In the genomic region with DNA sequence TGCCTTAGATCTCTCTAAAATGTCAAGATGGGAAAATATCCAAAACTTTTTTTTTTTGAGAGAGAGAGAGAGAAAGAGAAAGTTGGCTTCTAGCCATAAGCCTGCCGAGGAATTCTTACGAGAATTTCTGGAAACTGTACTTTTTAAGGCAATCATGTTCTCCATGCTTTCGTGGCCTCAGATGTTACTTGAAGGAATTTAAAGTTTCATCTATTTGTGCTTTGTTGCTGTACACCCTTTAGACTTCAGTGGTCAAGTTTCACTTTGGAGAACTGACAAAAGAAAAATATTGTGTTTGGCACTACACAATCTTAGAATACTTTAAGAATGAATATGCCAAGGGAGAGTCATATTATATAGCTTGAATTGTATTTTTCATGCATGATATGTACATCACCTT, we compare ENCODE assay signal across 10 cellular contexts. TPM values are rescaled to one million over a fixed set of nuclear protein-coding genes. Genes with fewer than 3 reads are reported as not detected.
DNase-seq lines count a peak whose midpoint lies in the region; ATAC-seq and TF ChIP-seq lines count a peak whose summit lies in the region.
"Had no signal": no experiment of that assay in that cellular context is flagged by ENCODE, and none has a peak within 500 bp of the region (broad histone marks: within the 10 kb centered on the region; RNA-seq: fewer than 3 reads in every experiment).

No MANE protein-coding gene starts in this region.

- DNase-seq in BE2C (no peak), SJSA1 (ENCODE audit: low read depth in 1 of 2, low spot score in 2 of 2) (peak in 1 of 2 experiments; percentile 67), fibroblast of pulmonary artery (ENCODE audit: low read depth) (peak; percentile 87), sciatic nerve (ENCODE audit: low spot score) (no peak)
- DNase-seq in activated CD4-positive, alpha-beta T cell treated with anti-CD3 and anti-CD28 coated beads for 48 hours, result no peak
- DNase-seq in activated CD4-positive, alpha-beta T cell treated with anti-CD3 and anti-CD28 coated beads, Interleukin-2, amount 50 U/mL, for 48 hours, result no peak
- DNase-seq: activated T-cell treated with anti-CD3 and anti-CD28 coated beads for 4 hours, pancreas had no signal

- peak; percentile 48 for ATAC-seq in sciatic nerve
- ATAC-seq in HG03378 (IDR thresholded peaks at IDR 0.05; ENCODE audit: unreplicated experiment), result no peak
- no peak for ATAC-seq in HG03442 (IDR thresholded peaks at IDR 0.05; ENCODE audit: unreplicated experiment)
- ATAC-seq: pancreas had no signal

- H3K4me1 ChIP-seq in BE2C (peaks cover 5% of the 10 kb centered on the region; the same call in 1 of the 2 replicates), SJSA1 (replicated peaks) (peaks cover 20% of the 10 kb centered on the region)
- H3K4me1 ChIP-seq: pancreas had no signal

- peak overlapping the region; percentile 77 for H3K27ac ChIP-seq in SJSA1
- H3K27ac ChIP-seq: pancreas had no signal

- H3K27me3 ChIP-seq in BE2C, result no peaks in the 10 kb centered on the region
- H3K27me3 ChIP-seq in SJSA1 (replicated peaks), result no peaks in the 10 kb centered on the region
- H3K27me3 ChIP-seq: pancreas had no signal

- no peaks in the 10 kb centered on the region for H3K36me3 ChIP-seq in BE2C
- H3K36me3 ChIP-seq in SJSA1, result peaks cover 9% of the 10 kb centered on the region; the same call in 1 of the 2 replicates
- H3K36me3 ChIP-seq: pancreas had no signal

- intact Hi-C loops in sciatic nerve (cut with DNase I), result no loop called here

- H3K4me3 ChIP-seq in BE2C (ENCODE audit: low read depth, low read length) (peak overlapping the region; percentile 39), SJSA1 (peak overlapping the region; percentile 23), fibroblast of pulmonary artery (replicated peaks; ENCODE audit: low read depth, low read length) (peak overlapping the region; percentile 54)

- H3K9me3 ChIP-seq in BE2C (no peaks in the 10 kb centered on the region), SJSA1 (replicated peaks) (no peaks in the 10 kb centered on the region)
- H3K9me3 ChIP-seq: pancreas had no signal

- TF ChIP-seq CTCF in BE2C (IDR thresholded peaks at IDR 0.05; ENCODE audit: low read depth, low read length) (no peak), fibroblast of pulmonary artery (IDR thresholded peaks at IDR 0.05; ENCODE audit: low read length, missing control alignments) (no peak)

RNA-seq across cellular contexts. Expression of a gene that starts 53.9 kb away (rescaled TPM):
- polyA plus RNA-seq in BE2C (2012; ENCODE audit: insufficient read depth, insufficient read length, low read depth), result 1.8 TPM
- 37.1 and 54.4 TPM in 2 replicates for total RNA-seq in SJSA1 (2014; rRNA removed; shearing (Covaris generic))
- 23.4 TPM for total RNA-seq in sciatic nerve
